In the genomic region with DNA sequence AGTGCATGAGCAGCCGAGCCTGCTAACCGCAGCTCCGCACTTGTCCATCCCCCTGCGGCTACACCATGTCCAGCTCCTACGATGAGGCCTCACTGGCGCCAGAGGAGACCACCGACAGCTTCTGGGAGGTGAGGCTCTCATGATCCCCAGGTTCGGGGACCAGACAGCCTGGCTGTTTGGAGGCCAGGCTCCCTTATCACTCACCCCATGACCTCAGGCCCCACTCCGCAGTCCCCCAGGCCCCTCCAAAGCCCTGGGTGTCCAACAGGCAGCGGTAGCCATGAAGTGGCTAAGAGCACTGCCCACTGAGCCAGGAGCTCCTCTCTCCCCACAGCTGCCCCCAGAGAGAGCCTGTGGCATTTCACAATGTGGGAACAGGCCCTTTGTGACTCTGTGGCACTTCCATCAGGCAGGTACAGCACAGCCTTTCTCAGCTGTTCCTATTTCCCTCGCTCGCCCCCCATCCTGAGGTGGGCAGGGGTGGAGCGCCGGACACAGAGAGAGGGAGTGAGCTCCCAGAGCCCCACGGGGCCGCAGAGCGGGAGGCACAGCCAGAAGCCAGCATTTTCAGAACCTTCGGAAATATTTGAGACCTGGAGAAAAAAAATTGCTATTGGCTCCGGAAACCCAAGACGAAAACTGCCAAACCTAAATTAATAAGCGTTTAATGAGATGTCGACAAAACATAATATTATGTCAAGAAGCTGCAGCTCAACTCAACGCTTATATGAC, we compare ENCODE assay signal across 1 cellular context.
TF ChIP-seq lines count a peak whose summit lies in the region.

No MANE protein-coding gene starts in this region.

TF ChIP-seq in HepG2, 621 proteins besides CTCF, POLR2A, EP300 and RAD21 (continued from another document and continues in another):
- TF ChIP-seq, protein P1, sequence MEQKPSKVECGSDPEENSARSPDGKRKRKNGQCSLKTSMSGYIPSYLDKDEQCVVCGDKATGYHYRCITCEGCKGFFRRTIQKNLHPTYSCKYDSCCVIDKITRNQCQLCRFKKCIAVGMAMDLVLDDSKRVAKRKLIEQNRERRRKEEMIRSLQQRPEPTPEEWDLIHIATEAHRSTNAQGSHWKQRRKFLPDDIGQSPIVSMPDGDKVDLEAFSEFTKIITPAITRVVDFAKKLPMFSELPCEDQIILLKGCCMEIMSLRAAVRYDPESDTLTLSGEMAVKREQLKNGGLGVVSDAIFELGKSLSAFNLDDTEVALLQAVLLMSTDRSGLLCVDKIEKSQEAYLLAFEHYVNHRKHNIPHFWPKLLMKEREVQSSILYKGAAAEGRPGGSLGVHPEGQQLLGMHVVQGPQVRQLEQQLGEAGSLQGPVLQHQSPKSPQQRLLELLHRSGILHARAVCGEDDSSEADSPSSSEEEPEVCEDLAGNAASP (CRISPR knock-in tag; IDR thresholded peaks at IDR 0.05; ENCODE audit: borderline replicate concordance), result no peak
- no peak for TF ChIP-seq ZNF432 (CRISPR knock-in tag; IDR thresholded peaks at IDR 0.05; ENCODE audit: borderline replicate concordance)
- TF ChIP-seq, protein P2, sequence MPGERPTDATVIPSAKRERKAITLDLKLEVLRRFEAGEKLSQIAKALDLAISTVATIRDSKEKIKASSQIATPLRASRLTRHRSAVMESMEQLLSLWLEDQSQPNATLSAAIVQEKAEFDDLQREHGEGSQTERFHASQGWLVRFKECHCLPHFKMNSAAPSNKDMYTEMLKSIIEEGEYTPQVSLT (CRISPR knock-in tag; IDR thresholded peaks at IDR 0.05; ENCODE audit: borderline replicate concordance, low read depth), result no peak
- 0 out of 2 replicates have a peak, but pooled peaks have one; percentile 53 for TF ChIP-seq ZBTB38 (CRISPR knock-in tag; IDR thresholded peaks at IDR 0.05)
- TF ChIP-seq PHF21A (CRISPR knock-in tag; IDR thresholded peaks at IDR 0.05), result no peak
- TF ChIP-seq PRMT3 (CRISPR knock-in tag; IDR thresholded peaks at IDR 0.05; ENCODE audit: borderline replicate concordance, low read depth), result no peak
- TF ChIP-seq SP4 (CRISPR knock-in tag; IDR thresholded peaks at IDR 0.05), result no peak
- TF ChIP-seq SPEN (CRISPR knock-in tag; IDR thresholded peaks at IDR 0.05; ENCODE audit: low read depth), result no peak
- no peak for TF ChIP-seq REPIN1 (CRISPR knock-in tag; IDR thresholded peaks at IDR 0.05; ENCODE audit: borderline replicate concordance, low read depth)
- no peak for TF ChIP-seq SP5 (CRISPR knock-in tag; IDR thresholded peaks at IDR 0.05; ENCODE audit: borderline replicate concordance, low read depth)
- TF ChIP-seq ZNF546 (CRISPR knock-in tag; conservative IDR thresholded peaks at IDR 0.05), result no peak
- TF ChIP-seq GTF2F1 (IDR thresholded peaks at IDR 0.05; ENCODE audit: low read length), result no peak
- TF ChIP-seq, protein P3, sequence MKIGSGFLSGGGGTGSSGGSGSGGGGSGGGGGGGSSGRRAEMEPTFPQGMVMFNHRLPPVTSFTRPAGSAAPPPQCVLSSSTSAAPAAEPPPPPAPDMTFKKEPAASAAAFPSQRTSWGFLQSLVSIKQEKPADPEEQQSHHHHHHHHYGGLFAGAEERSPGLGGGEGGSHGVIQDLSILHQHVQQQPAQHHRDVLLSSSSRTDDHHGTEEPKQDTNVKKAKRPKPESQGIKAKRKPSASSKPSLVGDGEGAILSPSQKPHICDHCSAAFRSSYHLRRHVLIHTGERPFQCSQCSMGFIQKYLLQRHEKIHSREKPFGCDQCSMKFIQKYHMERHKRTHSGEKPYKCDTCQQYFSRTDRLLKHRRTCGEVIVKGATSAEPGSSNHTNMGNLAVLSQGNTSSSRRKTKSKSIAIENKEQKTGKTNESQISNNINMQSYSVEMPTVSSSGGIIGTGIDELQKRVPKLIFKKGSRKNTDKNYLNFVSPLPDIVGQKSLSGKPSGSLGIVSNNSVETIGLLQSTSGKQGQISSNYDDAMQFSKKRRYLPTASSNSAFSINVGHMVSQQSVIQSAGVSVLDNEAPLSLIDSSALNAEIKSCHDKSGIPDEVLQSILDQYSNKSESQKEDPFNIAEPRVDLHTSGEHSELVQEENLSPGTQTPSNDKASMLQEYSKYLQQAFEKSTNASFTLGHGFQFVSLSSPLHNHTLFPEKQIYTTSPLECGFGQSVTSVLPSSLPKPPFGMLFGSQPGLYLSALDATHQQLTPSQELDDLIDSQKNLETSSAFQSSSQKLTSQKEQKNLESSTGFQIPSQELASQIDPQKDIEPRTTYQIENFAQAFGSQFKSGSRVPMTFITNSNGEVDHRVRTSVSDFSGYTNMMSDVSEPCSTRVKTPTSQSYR (CRISPR knock-in tag; IDR thresholded peaks at IDR 0.05; ENCODE audit: borderline replicate concordance), result no peak
- TF ChIP-seq ARHGAP35 (CRISPR knock-in tag; IDR thresholded peaks at IDR 0.05; ENCODE audit: borderline replicate concordance), result 0 out of 2 replicates have a peak, but pooled peaks have one; percentile 24
- no peak for TF ChIP-seq ZNF614 (CRISPR knock-in tag; IDR thresholded peaks at IDR 0.05; ENCODE audit: borderline replicate concordance)
- TF ChIP-seq, protein P4, sequence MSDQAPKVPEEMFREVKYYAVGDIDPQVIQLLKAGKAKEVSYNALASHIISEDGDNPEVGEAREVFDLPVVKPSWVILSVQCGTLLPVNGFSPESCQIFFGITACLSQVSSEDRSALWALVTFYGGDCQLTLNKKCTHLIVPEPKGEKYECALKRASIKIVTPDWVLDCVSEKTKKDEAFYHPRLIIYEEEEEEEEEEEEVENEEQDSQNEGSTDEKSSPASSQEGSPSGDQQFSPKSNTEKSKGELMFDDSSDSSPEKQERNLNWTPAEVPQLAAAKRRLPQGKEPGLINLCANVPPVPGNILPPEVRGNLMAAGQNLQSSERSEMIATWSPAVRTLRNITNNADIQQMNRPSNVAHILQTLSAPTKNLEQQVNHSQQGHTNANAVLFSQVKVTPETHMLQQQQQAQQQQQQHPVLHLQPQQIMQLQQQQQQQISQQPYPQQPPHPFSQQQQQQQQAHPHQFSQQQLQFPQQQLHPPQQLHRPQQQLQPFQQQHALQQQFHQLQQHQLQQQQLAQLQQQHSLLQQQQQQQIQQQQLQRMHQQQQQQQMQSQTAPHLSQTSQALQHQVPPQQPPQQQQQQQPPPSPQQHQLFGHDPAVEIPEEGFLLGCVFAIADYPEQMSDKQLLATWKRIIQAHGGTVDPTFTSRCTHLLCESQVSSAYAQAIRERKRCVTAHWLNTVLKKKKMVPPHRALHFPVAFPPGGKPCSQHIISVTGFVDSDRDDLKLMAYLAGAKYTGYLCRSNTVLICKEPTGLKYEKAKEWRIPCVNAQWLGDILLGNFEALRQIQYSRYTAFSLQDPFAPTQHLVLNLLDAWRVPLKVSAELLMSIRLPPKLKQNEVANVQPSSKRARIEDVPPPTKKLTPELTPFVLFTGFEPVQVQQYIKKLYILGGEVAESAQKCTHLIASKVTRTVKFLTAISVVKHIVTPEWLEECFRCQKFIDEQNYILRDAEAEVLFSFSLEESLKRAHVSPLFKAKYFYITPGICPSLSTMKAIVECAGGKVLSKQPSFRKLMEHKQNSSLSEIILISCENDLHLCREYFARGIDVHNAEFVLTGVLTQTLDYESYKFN (CRISPR knock-in tag; conservative IDR thresholded peaks at IDR 0.05), result no peak
- no peak for TF ChIP-seq PHF8 (CRISPR knock-in tag; IDR thresholded peaks at IDR 0.05)
- no peak for TF ChIP-seq RBM22 (optimal IDR thresholded peaks at IDR 0.05; ENCODE audit: low read length)
- TF ChIP-seq ZSCAN31 (CRISPR knock-in tag; IDR thresholded peaks at IDR 0.05; ENCODE audit: low read depth), result no peak
- TF ChIP-seq, protein P5, sequence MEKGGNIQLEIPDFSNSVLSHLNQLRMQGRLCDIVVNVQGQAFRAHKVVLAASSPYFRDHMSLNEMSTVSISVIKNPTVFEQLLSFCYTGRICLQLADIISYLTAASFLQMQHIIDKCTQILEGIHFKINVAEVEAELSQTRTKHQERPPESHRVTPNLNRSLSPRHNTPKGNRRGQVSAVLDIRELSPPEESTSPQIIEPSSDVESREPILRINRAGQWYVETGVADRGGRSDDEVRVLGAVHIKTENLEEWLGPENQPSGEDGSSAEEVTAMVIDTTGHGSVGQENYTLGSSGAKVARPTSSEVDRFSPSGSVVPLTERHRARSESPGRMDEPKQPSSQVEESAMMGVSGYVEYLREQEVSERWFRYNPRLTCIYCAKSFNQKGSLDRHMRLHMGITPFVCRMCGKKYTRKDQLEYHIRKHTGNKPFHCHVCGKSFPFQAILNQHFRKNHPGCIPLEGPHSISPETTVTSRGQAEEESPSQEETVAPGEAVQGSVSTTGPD (CRISPR knock-in tag; IDR thresholded peaks at IDR 0.05), result no peak
- 0 out of 2 replicates have a peak, but pooled peaks have one; percentile 6 for TF ChIP-seq ZNF547 (CRISPR knock-in tag; IDR thresholded peaks at IDR 0.05)
- TF ChIP-seq, protein P6, sequence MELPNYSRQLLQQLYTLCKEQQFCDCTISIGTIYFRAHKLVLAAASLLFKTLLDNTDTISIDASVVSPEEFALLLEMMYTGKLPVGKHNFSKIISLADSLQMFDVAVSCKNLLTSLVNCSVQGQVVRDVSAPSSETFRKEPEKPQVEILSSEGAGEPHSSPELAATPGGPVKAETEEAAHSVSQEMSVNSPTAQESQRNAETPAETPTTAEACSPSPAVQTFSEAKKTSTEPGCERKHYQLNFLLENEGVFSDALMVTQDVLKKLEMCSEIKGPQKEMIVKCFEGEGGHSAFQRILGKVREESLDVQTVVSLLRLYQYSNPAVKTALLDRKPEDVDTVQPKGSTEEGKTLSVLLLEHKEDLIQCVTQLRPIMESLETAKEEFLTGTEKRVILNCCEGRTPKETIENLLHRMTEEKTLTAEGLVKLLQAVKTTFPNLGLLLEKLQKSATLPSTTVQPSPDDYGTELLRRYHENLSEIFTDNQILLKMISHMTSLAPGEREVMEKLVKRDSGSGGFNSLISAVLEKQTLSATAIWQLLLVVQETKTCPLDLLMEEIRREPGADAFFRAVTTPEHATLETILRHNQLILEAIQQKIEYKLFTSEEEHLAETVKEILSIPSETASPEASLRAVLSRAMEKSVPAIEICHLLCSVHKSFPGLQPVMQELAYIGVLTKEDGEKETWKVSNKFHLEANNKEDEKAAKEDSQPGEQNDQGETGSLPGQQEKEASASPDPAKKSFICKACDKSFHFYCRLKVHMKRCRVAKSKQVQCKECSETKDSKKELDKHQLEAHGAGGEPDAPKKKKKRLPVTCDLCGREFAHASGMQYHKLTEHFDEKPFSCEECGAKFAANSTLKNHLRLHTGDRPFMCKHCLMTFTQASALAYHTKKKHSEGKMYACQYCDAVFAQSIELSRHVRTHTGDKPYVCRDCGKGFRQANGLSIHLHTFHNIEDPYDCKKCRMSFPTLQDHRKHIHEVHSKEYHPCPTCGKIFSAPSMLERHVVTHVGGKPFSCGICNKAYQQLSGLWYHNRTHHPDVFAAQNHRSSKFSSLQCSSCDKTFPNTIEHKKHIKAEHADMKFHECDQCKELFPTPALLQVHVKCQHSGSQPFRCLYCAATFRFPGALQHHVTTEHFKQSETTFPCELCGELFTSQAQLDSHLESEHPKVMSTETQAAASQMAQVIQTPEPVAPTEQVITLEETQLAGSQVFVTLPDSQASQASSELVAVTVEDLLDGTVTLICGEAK (IDR thresholded peaks at IDR 0.05), result no peak
- TF ChIP-seq, protein P6 (CRISPR knock-in tag; IDR thresholded peaks at IDR 0.05), result no peak
- no peak for TF ChIP-seq NPAS2 (CRISPR knock-in tag; IDR thresholded peaks at IDR 0.05; ENCODE audit: borderline replicate concordance)
- TF ChIP-seq, protein P7, sequence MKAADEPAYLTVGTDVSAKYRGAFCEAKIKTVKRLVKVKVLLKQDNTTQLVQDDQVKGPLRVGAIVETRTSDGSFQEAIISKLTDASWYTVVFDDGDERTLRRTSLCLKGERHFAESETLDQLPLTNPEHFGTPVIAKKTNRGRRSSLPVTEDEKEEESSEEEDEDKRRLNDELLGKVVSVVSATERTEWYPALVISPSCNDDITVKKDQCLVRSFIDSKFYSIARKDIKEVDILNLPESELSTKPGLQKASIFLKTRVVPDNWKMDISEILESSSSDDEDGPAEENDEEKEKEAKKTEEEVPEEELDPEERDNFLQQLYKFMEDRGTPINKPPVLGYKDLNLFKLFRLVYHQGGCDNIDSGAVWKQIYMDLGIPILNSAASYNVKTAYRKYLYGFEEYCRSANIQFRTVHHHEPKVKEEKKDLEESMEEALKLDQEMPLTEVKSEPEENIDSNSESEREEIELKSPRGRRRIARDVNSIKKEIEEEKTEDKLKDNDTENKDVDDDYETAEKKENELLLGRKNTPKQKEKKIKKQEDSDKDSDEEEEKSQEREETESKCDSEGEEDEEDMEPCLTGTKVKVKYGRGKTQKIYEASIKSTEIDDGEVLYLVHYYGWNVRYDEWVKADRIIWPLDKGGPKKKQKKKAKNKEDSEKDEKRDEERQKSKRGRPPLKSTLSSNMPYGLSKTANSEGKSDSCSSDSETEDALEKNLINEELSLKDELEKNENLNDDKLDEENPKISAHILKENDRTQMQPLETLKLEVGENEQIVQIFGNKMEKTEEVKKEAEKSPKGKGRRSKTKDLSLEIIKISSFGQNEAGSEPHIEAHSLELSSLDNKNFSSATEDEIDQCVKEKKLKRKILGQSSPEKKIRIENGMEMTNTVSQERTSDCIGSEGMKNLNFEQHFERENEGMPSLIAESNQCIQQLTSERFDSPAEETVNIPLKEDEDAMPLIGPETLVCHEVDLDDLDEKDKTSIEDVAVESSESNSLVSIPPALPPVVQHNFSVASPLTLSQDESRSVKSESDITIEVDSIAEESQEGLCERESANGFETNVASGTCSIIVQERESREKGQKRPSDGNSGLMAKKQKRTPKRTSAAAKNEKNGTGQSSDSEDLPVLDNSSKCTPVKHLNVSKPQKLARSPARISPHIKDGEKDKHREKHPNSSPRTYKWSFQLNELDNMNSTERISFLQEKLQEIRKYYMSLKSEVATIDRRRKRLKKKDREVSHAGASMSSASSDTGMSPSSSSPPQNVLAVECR (CRISPR knock-in tag; IDR thresholded peaks at IDR 0.05; ENCODE audit: borderline replicate concordance), result no peak
- TF ChIP-seq KLF9 (CRISPR knock-in tag; IDR thresholded peaks at IDR 0.05; ENCODE audit: low read depth), result no peak
- no peak for TF ChIP-seq HOXD1 (CRISPR knock-in tag; IDR thresholded peaks at IDR 0.05)
- no peak for TF ChIP-seq REXO4 (CRISPR knock-in tag; IDR thresholded peaks at IDR 0.05; ENCODE audit: borderline replicate concordance)
- TF ChIP-seq ZC3H13 (CRISPR knock-in tag; IDR thresholded peaks at IDR 0.05), result no peak
